In the genomic region with DNA sequence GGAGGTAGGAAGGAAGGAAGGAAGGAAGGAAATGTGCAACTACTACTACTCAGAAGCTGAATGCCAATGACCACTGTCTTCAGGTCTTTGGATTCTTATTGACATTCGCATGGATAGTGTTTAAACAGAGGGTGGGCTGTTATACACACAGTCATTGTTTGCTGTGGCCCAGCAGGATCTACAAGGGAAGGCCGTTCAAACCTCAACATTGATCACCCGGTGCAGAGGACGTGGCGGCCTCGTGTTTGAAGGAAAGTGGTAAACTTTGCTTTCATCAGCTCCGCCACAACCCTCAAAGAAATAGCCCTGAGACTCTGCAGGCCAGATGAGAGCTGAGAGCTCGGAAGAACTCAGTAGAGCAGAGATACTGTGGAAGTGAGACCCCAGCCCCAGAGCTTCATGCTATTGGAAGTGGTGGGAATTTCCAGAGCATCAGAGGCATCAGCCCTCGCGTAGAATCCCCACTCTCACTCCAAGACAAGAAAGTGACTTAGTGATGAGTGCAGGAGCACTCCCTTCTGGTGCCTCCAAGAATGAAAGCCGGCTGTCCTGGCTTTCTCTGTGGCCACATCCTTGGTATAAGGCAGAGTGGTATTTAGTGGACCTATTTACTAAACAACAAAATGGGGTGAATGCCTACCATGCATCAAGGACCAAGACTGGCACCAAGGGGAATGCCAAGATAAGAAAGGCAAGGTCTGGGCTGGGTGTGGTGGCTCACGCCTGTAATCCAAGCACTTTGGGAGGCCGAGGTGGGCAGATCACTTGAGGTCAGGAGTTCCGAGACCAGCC, we compare ENCODE assay signal across 21 cellular contexts. TPM values are rescaled to one million over a fixed set of nuclear protein-coding genes. Genes with fewer than 3 reads are reported as not detected.
DNase-seq lines count a peak whose midpoint lies in the region; ATAC-seq and TF ChIP-seq lines count a peak whose summit lies in the region.
"Had no signal": no experiment of that assay in that cellular context is flagged by ENCODE, and none has a peak within 500 bp of the region (broad histone marks: within the 10 kb centered on the region; RNA-seq: fewer than 3 reads in every experiment).

No MANE protein-coding gene starts in this region.

- H3K4me3 ChIP-seq in BLaER1 treated with 17β-estradiol and CSF1 and Interleukin-3, amounts not matched to agents 10 nM and 100 nM, result no peak overlapping the region
- H3K4me3 ChIP-seq in PC-3 (ENCODE audit: low read length) (no peak overlapping the region), hepatocyte (no peak overlapping the region)
- H3K4me3 ChIP-seq: K562, PC-9, SJCRH30 had no signal

- no peak overlapping the region for H3K9ac ChIP-seq in BLaER1 treated with 17β-estradiol and CSF1 and Interleukin-3, amounts not matched to agents 10 nM and 100 nM
- H3K9ac ChIP-seq in PC-3 (ENCODE audit: low read length), result no peak overlapping the region

- no TSS peak for BruUV-seq in PC-3 (replicated peaks; lab: Mats Ljungman, UMichigan)

- peak; percentile 86 for DNase-seq in HT-29 (ENCODE audit: low spot score)
- no peak for DNase-seq in PC-3
- peak; percentile 54 for DNase-seq in hepatocyte (ENCODE audit: low spot score)
- DNase-seq in GM10266 (ENCODE audit: extremely low spot score), result no peak
- no peak for DNase-seq in HCEC 1CT
- DNase-seq: DMS153, GOT3, Kasumi-1, NCI-H1092 treated with DMSO at 0.1 percent for 48 hours, NCI-H1436, NCI-H2029, NCI-H446 treated with DMSO at 0.1 percent for 48 hours, NCI-H526, PC-9, SJCRH30, T-cell had no signal

- peaks cover 0 to 7% (median 0%) of the 10 kb centered on the region in 11 experiments; a peak in 2 of 22 replicates for H3K9me3 ChIP-seq in BLaER1 treated with 17β-estradiol and CSF1 and Interleukin-3, amounts not matched to agents 10 nM and 100 nM (replicated peaks in 1 of 11)
- no peaks in the 10 kb centered on the region for H3K9me3 ChIP-seq in PC-3 (ENCODE audit: low read length)
- H3K9me3 ChIP-seq in hepatocyte (ENCODE audit: low read depth), result no peaks in the 10 kb centered on the region
- H3K9me3 ChIP-seq: SJCRH30 had no signal

- 60% methylated on average over 14 of the region's 14 CpGs for WGBS in hepatocyte (ENCODE audit: low lambda C conversion rate, missing lambda C conversion rate)

- peak overlapping the region in 9 of 11 experiments; percentile 9 to 57 (median 44); a peak in 10 of 22 replicates for H3K4me2 ChIP-seq in BLaER1 treated with 17β-estradiol and CSF1 and Interleukin-3, amounts not matched to agents 10 nM and 100 nM
- H3K4me2 ChIP-seq in PC-3 (ENCODE audit: low read length) (no peak overlapping the region), hepatocyte (peak overlapping the region; percentile 55)
- H3K4me2 ChIP-seq: PC-9 had no signal

- H3K79me2 ChIP-seq in PC-3 (ENCODE audit: low read length) (no peaks in the 10 kb centered on the region), hepatocyte (no peaks in the 10 kb centered on the region)

- no peaks in the 10 kb centered on the region for H3F3A ChIP-seq in PC-3 (ENCODE audit: low read length, unreplicated experiment)

- no peaks in the 10 kb centered on the region for H3K9me2 ChIP-seq in PC-3 (replicated peaks; ENCODE audit: low read length)
- no peaks in the 10 kb centered on the region for H3K9me2 ChIP-seq in hepatocyte (replicated peaks; ENCODE audit: insufficient read depth)

- intact Hi-C loops in PC-3 (cut with micrococcal nuclease), result no loop called here

- POLR2A ChIA-PET in PC-3 (lab: Charles Lee; ENCODE audit: unreplicated experiment), result interaction anchor here (0.5 kb wide), 1 partner anchor 14 kb away, joined by 3 read pairs; no protein-coding TSS in a partner anchor

- no peaks in the 10 kb centered on the region for H3K27me3 ChIP-seq in BLaER1 treated with 17β-estradiol and CSF1 and Interleukin-3, amounts not matched to agents 10 nM and 100 nM
- H3K27me3 ChIP-seq in PC-3 (ENCODE audit: low read length) (no peaks in the 10 kb centered on the region), hepatocyte (no peaks in the 10 kb centered on the region)

- no peak overlapping the region for H3K27ac ChIP-seq in BLaER1 treated with 17β-estradiol and CSF1 and Interleukin-3, amounts not matched to agents 10 nM and 100 nM
- H3K27ac ChIP-seq in PC-3 (ENCODE audit: low read length) (no peak overlapping the region), hepatocyte (peak overlapping the region; percentile 72)
- H3K27ac ChIP-seq: PC-9, SJCRH30 had no signal

- no peaks in the 10 kb centered on the region for H4K20me1 ChIP-seq in BLaER1 treated with 17β-estradiol and CSF1 and Interleukin-3, amounts not matched to agents 10 nM and 100 nM
- H4K20me1 ChIP-seq in PC-3 (ENCODE audit: low read length) (no peaks in the 10 kb centered on the region), hepatocyte (ENCODE audit: insufficient read depth, poor library complexity, severe bottlenecking) (no peaks in the 10 kb centered on the region)

- H2AFZ ChIP-seq in PC-3 (ENCODE audit: low read length) (no peak overlapping the region), hepatocyte (no peak overlapping the region)
- H2AFZ ChIP-seq: PC-9 had no signal

- H3K4me1 ChIP-seq in BLaER1 treated with 17β-estradiol and CSF1 and Interleukin-3, amounts not matched to agents 10 nM and 100 nM, result peaks cover 0 to 7% (median 5%) of the 10 kb centered on the region in 10 experiments; a peak in 10 of 20 replicates
- H3K4me1 ChIP-seq in PC-3 (ENCODE audit: insufficient read depth, low read length), result no peaks in the 10 kb centered on the region
- peaks cover 48% of the 10 kb centered on the region for H3K4me1 ChIP-seq in hepatocyte (ENCODE audit: insufficient read depth)

- CTCF ChIA-PET in PC-3 (lab: Charles Lee), result no interaction called here

- TF ChIP-seq CTCF in PC-3 (conservative IDR thresholded peaks at IDR 0.05; ENCODE audit: low read depth, low read length) (no peak), hepatocyte (IDR thresholded peaks at IDR 0.05; ENCODE audit: poor library complexity) (no peak), GM10266 (IDR thresholded peaks at IDR 0.05; ENCODE audit: control insufficient read depth, insufficient read depth, low read depth, missing control alignments) (no peak)

- ATAC-seq in PC-3 (peak; percentile 48), GM21423 (IDR thresholded peaks at IDR 0.05; ENCODE audit: unreplicated experiment) (no peak)
- ATAC-seq: HCT116, Right ventricle myocardium inferior, T-cell had no signal

- no peaks in the 10 kb centered on the region for H3K36me3 ChIP-seq in BLaER1 treated with 17β-estradiol and CSF1 and Interleukin-3, amounts not matched to agents 10 nM and 100 nM
- H3K36me3 ChIP-seq in PC-3 (ENCODE audit: low read depth, low read length), result no peaks in the 10 kb centered on the region
- no peaks in the 10 kb centered on the region for H3K36me3 ChIP-seq in hepatocyte (replicated peaks; ENCODE audit: insufficient read depth, low read depth)
- H3K36me3 ChIP-seq: SJCRH30 had no signal

RNA-seq across cellular contexts. Expression of a gene that starts 10.1 kb away (rescaled TPM):
- total RNA-seq in HT-29 (2014; rRNA removed; shearing (Covaris generic)), result 37.1 and 39.4 TPM in 2 replicates
- total RNA-seq in PC-3 (2014; rRNA removed), result 35.3 and 40.7 TPM in 2 replicates
- 52.8 and 59.6 TPM in 2 replicates for total RNA-seq in hepatocyte
- 30.7 and 34.5 TPM in 2 replicates for polyA plus RNA-seq in hepatocyte

Comparison
In these comparisons a context has a peak if more than half of its experiments do, and no peak if none do; other contexts are left out.
1. DNase-seq: peak in HT-29 (single experiment) and hepatocyte (single experiment); none in PC-3 (single experiment), GM10266 (single experiment) and HCEC 1CT (single experiment).